Comparison of ENCODE assay signal across 8 cellular contexts in genomic region chr17:42310281-42311156, GRCh38. TPM values are rescaled to one million over a fixed set of nuclear protein-coding genes. Genes with fewer than 3 reads are reported as not detected.
DNase-seq lines count a peak whose midpoint lies in the region; ATAC-seq and TF ChIP-seq lines count a peak whose summit lies in the region.

No MANE protein-coding gene starts in this region.

- no peaks in the 10 kb centered on the region for H3K27me3 Mint-ChIP-seq in activated CD4-positive, alpha-beta T cell treated with anti-CD3 and anti-CD28 coated beads, Interleukin-2, amount 10 ng/mL, durations not matched to agents 24 days and 14 days
- H3K27me3 Mint-ChIP-seq in activated T-helper 2 cell treated with anti-CD3 and anti-CD28 coated beads, Interferon-gamma antibody, Interleukin-2, Interleukin-4, amounts not matched to agents 10 μg/mL and 5 μg/mL and 100 μg/mL, durations not matched to agents 14 hours and 24 hours and 36 hours (ENCODE audit: low read depth): no peaks in the 10 kb centered on the region
- H3K27me3 Mint-ChIP-seq in activated CD8-positive, alpha-beta memory T cell treated with anti-CD3 and anti-CD28 coated beads, Interleukin-2, amount 10 ng/mL, durations not matched to agents 7 days and 5 days: no peaks in the 10 kb centered on the region

- H3K4me3 ChIP-seq in kidney epithelial cell (ENCODE audit: low read depth, low read length): no peak overlapping the region
- H3K4me3 ChIP-seq in testis: no peak overlapping the region

- TF ChIP-seq CTCF in kidney epithelial cell (IDR thresholded peaks at IDR 0.05; ENCODE audit: insufficient read depth, low read length, poor library complexity, severe bottlenecking) (peak; percentile 16), testis (IDR thresholded peaks at IDR 0.05) (no peak)

- H3K9me3 ChIP-seq in testis: no peaks in the 10 kb centered on the region

- ATAC-seq in activated CD8-positive, alpha-beta memory T cell treated with anti-CD3 and anti-CD28 coated beads, Interleukin-2, amount 10 ng/mL, durations not matched to agents 7 days and 5 days: no peak

- CTCF ChIA-PET in activated CD8-positive, alpha-beta memory T cell treated with anti-CD3 and anti-CD28 coated beads, Interleukin-2, amount 10 ng/mL, durations not matched to agents 7 days and 5 days (lab: Charles Lee): interaction anchor here (1.7 to 31.0 kb wide), 8 partner anchors 8 to 217 kb away, joined by 5 to 967 read pairs (median 14); partner anchors contain the start of gene STAT3

- H3K36me3 Mint-ChIP-seq in activated CD4-positive, alpha-beta T cell treated with anti-CD3 and anti-CD28 coated beads, Interleukin-2, amount 10 ng/mL, durations not matched to agents 24 days and 14 days (ENCODE audit: low read depth): peaks cover 79% of the 10 kb centered on the region
- H3K36me3 Mint-ChIP-seq in activated T-helper 2 cell treated with anti-CD3 and anti-CD28 coated beads, Interferon-gamma antibody, Interleukin-2, Interleukin-4, amounts not matched to agents 10 μg/mL and 5 μg/mL and 100 μg/mL, durations not matched to agents 14 hours and 24 hours and 36 hours (ENCODE audit: low read depth): peaks cover 91% of the 10 kb centered on the region
- H3K36me3 Mint-ChIP-seq in activated CD8-positive, alpha-beta memory T cell treated with anti-CD3 and anti-CD28 coated beads, Interleukin-2, amount 10 ng/mL, durations not matched to agents 7 days and 5 days: peaks cover 42% of the 10 kb centered on the region

- peaks cover 60% of the 10 kb centered on the region for H3K4me1 Mint-ChIP-seq in activated CD4-positive, alpha-beta T cell treated with anti-CD3 and anti-CD28 coated beads, Interleukin-2, amount 10 ng/mL, durations not matched to agents 24 days and 14 days
- H3K4me1 Mint-ChIP-seq in activated T-helper 2 cell treated with anti-CD3 and anti-CD28 coated beads, Interferon-gamma antibody, Interleukin-2, Interleukin-4, amounts not matched to agents 10 μg/mL and 5 μg/mL and 100 μg/mL, durations not matched to agents 14 hours and 24 hours and 36 hours (ENCODE audit: low read depth): peaks cover 54% of the 10 kb centered on the region
- peaks cover 27% of the 10 kb centered on the region for H3K4me1 Mint-ChIP-seq in activated CD8-positive, alpha-beta memory T cell treated with anti-CD3 and anti-CD28 coated beads, Interleukin-2, amount 10 ng/mL, durations not matched to agents 7 days and 5 days

- peak; percentile 65 for DNase-seq in activated CD4-positive, alpha-beta T cell treated with anti-CD3 and anti-CD28 coated beads, Interleukin-2, amount 10 ng/mL, durations not matched to agents 24 days and 14 days
- no peak for DNase-seq in activated CD4-positive, alpha-beta T cell treated with anti-CD3 and anti-CD28 coated beads for 4 hours
- DNase-seq in activated T-helper 2 cell treated with anti-CD3 and anti-CD28 coated beads, Interferon-gamma antibody, Interleukin-2, Interleukin-4, amounts not matched to agents 10 μg/mL and 5 μg/mL and 100 μg/mL, durations not matched to agents 14 hours and 24 hours and 36 hours (ENCODE audit: low spot score): no peak
- no peak for DNase-seq in kidney epithelial cell (ENCODE audit: low read depth)
- DNase-seq in testis: no peak
- DNase-seq in NCI-H526 (lab: John Stamatoyannopoulos, UW): no peak
- DNase-seq in foreskin melanocyte: no peak
- no peak for DNase-seq in activated CD8-positive, alpha-beta memory T cell treated with anti-CD3 and anti-CD28 coated beads, Interleukin-2, amount 10 ng/mL, durations not matched to agents 7 days and 5 days

- H3K27ac ChIP-seq in testis: peak overlapping the region; percentile 80 to 82

- intact Hi-C loops in activated CD4-positive, alpha-beta T cell treated with anti-CD3 and anti-CD28 coated beads, Interleukin-2, amount 10 ng/mL, durations not matched to agents 24 days and 14 days (cut with micrococcal nuclease): loop anchor here (5.0 kb wide), 1 partner anchor 217 kb away; no protein-coding TSS in a partner anchor
- intact Hi-C loops in activated T-helper 2 cell treated with anti-CD3 and anti-CD28 coated beads, Interferon-gamma antibody, Interleukin-2, Interleukin-4, amounts not matched to agents 10 μg/mL and 5 μg/mL and 100 μg/mL, durations not matched to agents 14 hours and 24 hours and 36 hours (cut with micrococcal nuclease): loop anchor here (10.0 kb wide), 1 partner anchor 214 kb away; no protein-coding TSS in a partner anchor
- intact Hi-C loops in testis (cut with DNase I; ENCODE audit: low total_unique reads): no loop called here

- H3K36me3 ChIP-seq in kidney epithelial cell (ENCODE audit: control insufficient read depth, insufficient read depth, low read length): no peaks in the 10 kb centered on the region
- no peaks in the 10 kb centered on the region for H3K36me3 ChIP-seq in testis (ENCODE audit: low read depth, missing control alignments)

- no peaks in the 10 kb centered on the region for H3K9me3 Mint-ChIP-seq in activated CD4-positive, alpha-beta T cell treated with anti-CD3 and anti-CD28 coated beads, Interleukin-2, amount 10 ng/mL, durations not matched to agents 24 days and 14 days
- no peaks in the 10 kb centered on the region for H3K9me3 Mint-ChIP-seq in activated T-helper 2 cell treated with anti-CD3 and anti-CD28 coated beads, Interferon-gamma antibody, Interleukin-2, Interleukin-4, amounts not matched to agents 10 μg/mL and 5 μg/mL and 100 μg/mL, durations not matched to agents 14 hours and 24 hours and 36 hours
- no peaks in the 10 kb centered on the region for H3K9me3 Mint-ChIP-seq in activated CD8-positive, alpha-beta memory T cell treated with anti-CD3 and anti-CD28 coated beads, Interleukin-2, amount 10 ng/mL, durations not matched to agents 7 days and 5 days (ENCODE audit: low read depth)

- 62 to 64% methylated on average over 19 to 20 of the region's 20 CpGs for WGBS in testis, 2 donors

- H3K4me1 ChIP-seq in testis: peaks cover 44% of the 10 kb centered on the region

- H3K27me3 ChIP-seq in kidney epithelial cell (ENCODE audit: control insufficient read depth, insufficient read depth, low read length) (no peaks in the 10 kb centered on the region), testis (no peaks in the 10 kb centered on the region)

- peak overlapping the region; percentile 84 for H3K27ac Mint-ChIP-seq in activated CD4-positive, alpha-beta T cell treated with anti-CD3 and anti-CD28 coated beads, Interleukin-2, amount 10 ng/mL, durations not matched to agents 24 days and 14 days
- peak overlapping the region; percentile 79 for H3K27ac Mint-ChIP-seq in activated T-helper 2 cell treated with anti-CD3 and anti-CD28 coated beads, Interferon-gamma antibody, Interleukin-2, Interleukin-4, amounts not matched to agents 10 μg/mL and 5 μg/mL and 100 μg/mL, durations not matched to agents 14 hours and 24 hours and 36 hours
- H3K27ac Mint-ChIP-seq in activated CD8-positive, alpha-beta memory T cell treated with anti-CD3 and anti-CD28 coated beads, Interleukin-2, amount 10 ng/mL, durations not matched to agents 7 days and 5 days: no peak overlapping the region

- no peak for TF ChIP-seq POLR2A in testis (IDR thresholded peaks at IDR 0.05)

- H3K4me3 Mint-ChIP-seq in activated CD4-positive, alpha-beta T cell treated with anti-CD3 and anti-CD28 coated beads, Interleukin-2, amount 10 ng/mL, durations not matched to agents 24 days and 14 days: peak overlapping the region; percentile 81
- no peak overlapping the region for H3K4me3 Mint-ChIP-seq in activated T-helper 2 cell treated with anti-CD3 and anti-CD28 coated beads, Interferon-gamma antibody, Interleukin-2, Interleukin-4, amounts not matched to agents 10 μg/mL and 5 μg/mL and 100 μg/mL, durations not matched to agents 14 hours and 24 hours and 36 hours (ENCODE audit: low read depth)
- H3K4me3 Mint-ChIP-seq in activated CD8-positive, alpha-beta memory T cell treated with anti-CD3 and anti-CD28 coated beads, Interleukin-2, amount 10 ng/mL, durations not matched to agents 7 days and 5 days: no peak overlapping the region

RNA-seq across cellular contexts. Expression of gene STAT5A, which starts 22.2 kb away (rescaled TPM):
- total RNA-seq in activated CD4-positive, alpha-beta T cell treated with anti-CD3 and anti-CD28 coated beads, Interleukin-2, amount 10 ng/mL, durations not matched to agents 24 days and 14 days: 346 and 348 TPM in 2 replicates
- 288 and 302 TPM in 2 replicates for total RNA-seq in activated T-helper 2 cell treated with anti-CD3 and anti-CD28 coated beads, Interferon-gamma antibody, Interleukin-2, Interleukin-4, amounts not matched to agents 10 μg/mL and 5 μg/mL and 100 μg/mL, durations not matched to agents 14 hours and 24 hours and 36 hours
- 11.4 and 24.4 TPM in 2 replicates for total RNA-seq in kidney epithelial cell
- 10 to 100 TPM; 27.8 to 37.0 TPM for total RNA-seq in testis
- 13.7 TPM for polyA plus RNA-seq in testis (ENCODE audit: insufficient read depth, low read depth, low replicate concordance)
- total RNA-seq in activated CD8-positive, alpha-beta memory T cell treated with anti-CD3 and anti-CD28 coated beads, Interleukin-2, amount 10 ng/mL, durations not matched to agents 7 days and 5 days: 100 to 1,000 TPM; 118 to 127 TPM

RNA-seq across cellular contexts. Expression of gene STAT5B, which starts 34.3 kb away (rescaled TPM):
- total RNA-seq in activated CD4-positive, alpha-beta T cell treated with anti-CD3 and anti-CD28 coated beads, Interleukin-2, amount 10 ng/mL, durations not matched to agents 24 days and 14 days: 184 and 189 TPM in 2 replicates
- total RNA-seq in activated T-helper 2 cell treated with anti-CD3 and anti-CD28 coated beads, Interferon-gamma antibody, Interleukin-2, Interleukin-4, amounts not matched to agents 10 μg/mL and 5 μg/mL and 100 μg/mL, durations not matched to agents 14 hours and 24 hours and 36 hours: 162 and 164 TPM in 2 replicates
- total RNA-seq in kidney epithelial cell: 27.5 and 29.6 TPM in 2 replicates
- 10 to 100 TPM; 65.9 to 81.5 TPM for total RNA-seq in testis
- 66.0 TPM for polyA plus RNA-seq in testis (ENCODE audit: insufficient read depth, low read depth, low replicate concordance)
- total RNA-seq in activated CD8-positive, alpha-beta memory T cell treated with anti-CD3 and anti-CD28 coated beads, Interleukin-2, amount 10 ng/mL, durations not matched to agents 7 days and 5 days: 100 to 1,000 TPM; 112 to 116 TPM
